In genomic region chr1:41819843-41820242, GRCh38 we compare ENCODE assay signal across 39 cellular contexts.
"Had no signal": no experiment of that assay in that cellular context is flagged by ENCODE, and none has a peak within 500 bp of the region (broad histone marks: within the 10 kb centered on the region; RNA-seq: fewer than 3 reads in every experiment).

No MANE protein-coding gene starts in this region.

- H3K27me3 ChIP-seq: adrenal gland, ascending aorta, body of pancreas, brain microvascular endothelial cell, breast epithelium, cardiac muscle cell had no signal

- H3K27ac Mint-ChIP-seq: activated naive CD4-positive, alpha-beta T cell treated with anti-CD3 and anti-CD28 coated beads for 36 hours; activated naive CD4-positive, alpha-beta T cell treated with anti-CD3 and anti-CD28 coated beads, Interleukin-2, amount 10 ng/mL, durations not matched to agents 7 days and 5 days; activated naive CD4-positive, alpha-beta T cell treated with anti-CD3 and anti-CD28 coated beads, Interleukin-2, amount 50 U/mL, for 24 hours; activated naive CD4-positive, alpha-beta T cell treated with anti-CD3 and anti-CD28 coated beads, Interleukin-2, amount 50 U/mL, for 72 hours; activated naive CD8-positive, alpha-beta T cell; activated naive CD8-positive, alpha-beta T cell treated with anti-CD3 and anti-CD28 coated beads for 36 hours; activated naive CD8-positive, alpha-beta T cell treated with anti-CD3 and anti-CD28 coated beads, Interleukin-2, amount 10 ng/mL, durations not matched to agents 7 days and 5 days; activated naive CD8-positive, alpha-beta T cell treated with anti-CD3 and anti-CD28 coated beads, Interleukin-2, amount 50 U/mL, for 24 hours; activated T-cell treated with anti-CD3 and anti-CD28 coated beads, Interleukin-2, amount 50 U/mL, for 24 hours; activated T-helper 1 cell treated with anti-CD3 and anti-CD28 coated beads, Interleukin-12 subunit alpha, Interleukin-12 subunit beta, Interleukin-2, Interleukin-4 antibody, amounts not matched to agents 30 ng/mL and 10 ng/mL and 1 ng/mL, durations not matched to agents 14 hours and 24 hours and 36 hours; activated T-helper 2 cell treated with anti-CD3 and anti-CD28 coated beads, Interferon-gamma antibody, Interleukin-2, Interleukin-4, amounts not matched to agents 10 μg/mL and 5 μg/mL and 100 μg/mL, durations not matched to agents 14 hours and 24 hours and 36 hours; brain had no signal

- FAIRE-seq: astrocyte, bronchial epithelial cell, colon had no signal

- H3K36me3 ChIP-seq: adrenal gland, ascending aorta, brain microvascular endothelial cell, breast epithelium, cardiac muscle cell had no signal

- H3K9me3 Mint-ChIP-seq: activated naive CD4-positive, alpha-beta T cell treated with anti-CD3 and anti-CD28 coated beads for 36 hours; activated naive CD4-positive, alpha-beta T cell treated with anti-CD3 and anti-CD28 coated beads, Interleukin-2, amount 10 ng/mL, durations not matched to agents 7 days and 5 days; activated naive CD4-positive, alpha-beta T cell treated with anti-CD3 and anti-CD28 coated beads, Interleukin-2, amount 50 U/mL, for 24 hours; activated naive CD4-positive, alpha-beta T cell treated with anti-CD3 and anti-CD28 coated beads, Interleukin-2, amount 50 U/mL, for 72 hours; activated naive CD8-positive, alpha-beta T cell treated with anti-CD3 and anti-CD28 coated beads for 36 hours; activated naive CD8-positive, alpha-beta T cell treated with anti-CD3 and anti-CD28 coated beads, Interleukin-2, amount 10 ng/mL, durations not matched to agents 7 days and 5 days; activated naive CD8-positive, alpha-beta T cell treated with anti-CD3 and anti-CD28 coated beads, Interleukin-2, amount 50 U/mL, for 24 hours; activated T-cell treated with anti-CD3 and anti-CD28 coated beads, Interleukin-2, amount 50 U/mL, for 24 hours; activated T-cell treated with anti-CD3 and anti-CD28 coated beads, Interleukin-2, amount 50 U/mL, for 4 hours; activated T-helper 1 cell treated with anti-CD3 and anti-CD28 coated beads, Interleukin-12 subunit alpha, Interleukin-12 subunit beta, Interleukin-2, Interleukin-4 antibody, amounts not matched to agents 30 ng/mL and 10 ng/mL and 1 ng/mL, durations not matched to agents 14 hours and 24 hours and 36 hours; activated T-helper 17 cell treated with anti-CD3 and anti-CD28 coated beads, Interleukin-2, amount 50 U/mL, for 72 hours; activated T-helper 2 cell treated with anti-CD3 and anti-CD28 coated beads, Interferon-gamma antibody, Interleukin-2, Interleukin-4, amounts not matched to agents 10 μg/mL and 5 μg/mL and 100 μg/mL, durations not matched to agents 14 hours and 24 hours and 36 hours; brain; central memory CD8-positive, alpha-beta T cell had no signal

- H3K4me3 Mint-ChIP-seq: activated naive CD4-positive, alpha-beta T cell treated with anti-CD3 and anti-CD28 coated beads for 36 hours; activated naive CD4-positive, alpha-beta T cell treated with anti-CD3 and anti-CD28 coated beads, Interleukin-2, amount 10 ng/mL, durations not matched to agents 7 days and 5 days; activated naive CD4-positive, alpha-beta T cell treated with anti-CD3 and anti-CD28 coated beads, Interleukin-2, amount 50 U/mL, for 24 hours; activated naive CD8-positive, alpha-beta T cell; activated naive CD8-positive, alpha-beta T cell treated with anti-CD3 and anti-CD28 coated beads for 36 hours; activated naive CD8-positive, alpha-beta T cell treated with anti-CD3 and anti-CD28 coated beads, Interleukin-2, amount 10 ng/mL, durations not matched to agents 7 days and 5 days; activated naive CD8-positive, alpha-beta T cell treated with anti-CD3 and anti-CD28 coated beads, Interleukin-2, amount 50 U/mL, for 24 hours; activated T-cell treated with anti-CD3 and anti-CD28 coated beads, Interleukin-2, amount 50 U/mL, for 24 hours; activated T-cell treated with anti-CD3 and anti-CD28 coated beads, Interleukin-2, amount 50 U/mL, for 4 hours; activated T-helper 1 cell treated with anti-CD3 and anti-CD28 coated beads, Interleukin-12 subunit alpha, Interleukin-12 subunit beta, Interleukin-2, Interleukin-4 antibody, amounts not matched to agents 30 ng/mL and 10 ng/mL and 1 ng/mL, durations not matched to agents 14 hours and 24 hours and 36 hours; activated T-helper 17 cell treated with anti-CD3 and anti-CD28 coated beads, Interleukin-2, amount 50 U/mL, for 72 hours; brain; central memory CD8-positive, alpha-beta T cell had no signal

- H3K9me3 ChIP-seq: adrenal gland, ascending aorta, body of pancreas, breast epithelium had no signal

- ATAC-seq: activated naive CD4-positive, alpha-beta T cell treated with anti-CD3 and anti-CD28 coated beads, Interleukin-2, amount 50 U/mL, for 72 hours; activated T-cell treated with anti-CD3 and anti-CD28 coated beads, Interleukin-2, amount 50 U/mL, for 4 hours; activated T-helper 17 cell treated with anti-CD3 and anti-CD28 coated beads, Interleukin-2, amount 50 U/mL, for 72 hours; body of pancreas had no signal

- DNase-seq: activated effector memory CD4-positive, alpha-beta T cell treated with anti-CD3 and anti-CD28 coated beads, Interleukin-2, amount 50 U/mL, for 16 hours; activated effector memory CD4-positive, alpha-beta T cell treated with Interleukin-2 at 50 U/mL for 16 hours; activated gamma-delta T cell; activated gamma-delta T cell treated with Interleukin-2 at 50 U/mL for 16 hours; activated naive CD4-positive, alpha-beta T cell; activated naive CD4-positive, alpha-beta T cell treated with anti-CD3 and anti-CD28 coated beads for 36 hours; activated naive CD4-positive, alpha-beta T cell treated with anti-CD3 and anti-CD28 coated beads, Interleukin-2, amount 10 ng/mL, durations not matched to agents 7 days and 5 days; activated naive CD4-positive, alpha-beta T cell treated with anti-CD3 and anti-CD28 coated beads, Interleukin-2, amount 50 U/mL, for 16 hours; activated naive CD4-positive, alpha-beta T cell treated with Interleukin-2 at 50 U/mL for 16 hours; activated naive CD8-positive, alpha-beta T cell treated with anti-CD3 and anti-CD28 coated beads for 36 hours; activated naive CD8-positive, alpha-beta T cell treated with anti-CD3 and anti-CD28 coated beads, Interleukin-2, amount 10 ng/mL, durations not matched to agents 7 days and 5 days; activated naive CD8-positive, alpha-beta T cell treated with anti-CD3 and anti-CD28 coated beads, Interleukin-2, amount 50 U/mL, for 24 hours; activated T-cell treated with anti-CD3 and anti-CD28 coated beads, Interleukin-2, amount 50 U/mL, for 1 hour; activated T-cell treated with anti-CD3 and anti-CD28 coated beads, Interleukin-2, amount 50 U/mL, for 24 hours; activated T-cell treated with anti-CD3 and anti-CD28 coated beads, Interleukin-2, amount 50 U/mL, for 4 hours; adrenal gland; amniotic stem cell; amygdala; anterior cingulate cortex; aorta; body of pancreas; brain microvascular endothelial cell; caudate nucleus; central memory CD4-positive, alpha-beta T cell; cerebellar nuclear complex had no signal

- H3K27me3 Mint-ChIP-seq: activated naive CD4-positive, alpha-beta T cell treated with anti-CD3 and anti-CD28 coated beads, Interleukin-2, amount 50 U/mL, for 24 hours; activated naive CD8-positive, alpha-beta T cell; activated naive CD8-positive, alpha-beta T cell treated with anti-CD3 and anti-CD28 coated beads for 36 hours; activated naive CD8-positive, alpha-beta T cell treated with anti-CD3 and anti-CD28 coated beads, Interleukin-2, amount 50 U/mL, for 24 hours; activated T-cell treated with anti-CD3 and anti-CD28 coated beads, Interleukin-2, amount 50 U/mL, for 24 hours; activated T-helper 17 cell treated with anti-CD3 and anti-CD28 coated beads, Interleukin-2, amount 50 U/mL, for 72 hours; central memory CD8-positive, alpha-beta T cell had no signal

- H3K4me3 ChIP-seq: adrenal gland, ascending aorta, body of pancreas, breast epithelium, cardiac muscle cell had no signal

- H3K27ac ChIP-seq: adrenal gland, ascending aorta, body of pancreas, brain microvascular endothelial cell, breast epithelium, cardiac muscle cell had no signal

- H3K36me3 Mint-ChIP-seq: activated naive CD4-positive, alpha-beta T cell treated with anti-CD3 and anti-CD28 coated beads, Interleukin-2, amount 10 ng/mL, durations not matched to agents 7 days and 5 days; activated naive CD4-positive, alpha-beta T cell treated with anti-CD3 and anti-CD28 coated beads, Interleukin-2, amount 50 U/mL, for 24 hours; activated naive CD4-positive, alpha-beta T cell treated with anti-CD3 and anti-CD28 coated beads, Interleukin-2, amount 50 U/mL, for 72 hours; activated naive CD8-positive, alpha-beta T cell; activated naive CD8-positive, alpha-beta T cell treated with anti-CD3 and anti-CD28 coated beads for 36 hours; activated naive CD8-positive, alpha-beta T cell treated with anti-CD3 and anti-CD28 coated beads, Interleukin-2, amount 10 ng/mL, durations not matched to agents 7 days and 5 days; brain had no signal
